8 cellular contexts compared by ENCODE assay signal in the genomic region with DNA sequence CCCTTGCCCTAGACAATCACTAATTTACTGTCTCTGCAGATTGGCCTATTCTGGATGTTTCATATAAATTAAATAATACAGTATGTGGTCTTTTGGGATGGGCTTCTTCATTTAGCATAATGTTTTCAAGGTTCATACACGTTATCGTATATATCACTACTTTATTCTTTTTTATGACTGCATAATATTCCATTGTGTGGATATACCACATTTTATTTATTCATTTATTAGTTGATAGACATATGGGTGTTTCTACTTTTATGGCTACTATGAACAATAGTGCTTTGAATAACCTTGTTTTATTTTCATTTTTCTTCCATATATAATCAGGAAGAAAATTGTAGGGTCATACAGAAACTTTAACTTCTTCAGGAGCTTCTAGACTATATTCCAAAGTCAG.
"Had no signal": no experiment of that assay in that cellular context is flagged by ENCODE, and none has a peak within 500 bp of the region (broad histone marks: within the 10 kb centered on the region; RNA-seq: fewer than 3 reads in every experiment).

No MANE protein-coding gene starts in this region.

- FAIRE-seq: G401.6, GM12878, GM12891, GM12892, GM18507, GM19239 had no signal

- H3K4me3 ChIP-seq: GM12878 had no signal

- ATAC-seq: GM12878 had no signal

- DNase-seq: GDM1, GF-D8 had no signal
